Comparison of ENCODE assay signal across 8 cellular contexts in genomic region chrX:107678957-107679740, GRCh38. TPM values are rescaled to one million over a fixed set of nuclear protein-coding genes. Genes with fewer than 3 reads are reported as not detected.
A peak's percentile ranks its signal among the peaks of the same experiment; 100 is the strongest.
DNase-seq lines count a peak whose midpoint lies in the region; TF ChIP-seq lines count a peak whose summit lies in the region.

No MANE protein-coding gene starts in this region.

- no peaks in the 10 kb centered on the region for H3K9me3 Mint-ChIP-seq in Calu3 (ENCODE audit: low read depth, unreplicated experiment)

- H3K4me3 ChIP-seq in fibroblast of mammary gland (ENCODE audit: control insufficient read depth, low read depth, low read length), result no peak overlapping the region

- no peak overlapping the region for H3K4me3 Mint-ChIP-seq in Calu3 (ENCODE audit: low read depth, unreplicated experiment)

- H3K36me3 Mint-ChIP-seq in Calu3 (ENCODE audit: insufficient read depth, unreplicated experiment), result peaks cover 30% of the 10 kb centered on the region

- H3K27ac Mint-ChIP-seq in Calu3 (ENCODE audit: unreplicated experiment), result peak overlapping the region; percentile 48

- no TSS peak for BruUV-seq in Calu3 (replicated peaks; lab: Mats Ljungman, UMichigan)

- no peaks in the 10 kb centered on the region for H3K27me3 Mint-ChIP-seq in Calu3 (ENCODE audit: unreplicated experiment)

- DNase-seq in Calu3, result no peak
- peak; percentile 95 for DNase-seq in LHCN-M2 (ENCODE audit: low read depth)
- peak; percentile 27 for DNase-seq in activated CD8-positive, alpha-beta memory T cell treated with anti-CD3 and anti-CD28 coated beads, Interleukin-2, amount 50 U/mL, for 1 hour (ENCODE audit: extremely low read depth)
- DNase-seq in fibroblast of mammary gland (ENCODE audit: low read depth), result peak; percentile 97
- peak; percentile 57 to 68 for DNase-seq in stimulated activated CD4-positive, alpha-beta T cell treated with anti-CD3 and anti-CD28 coated beads, Interleukin-2, amount 100 ng/mL, for 24 hours
- DNase-seq in NCI-H2029 (lab: John Stamatoyannopoulos, UW), result no peak
- DNase-seq in SHP77 treated with DMSO at 0.1 percent for 48 hours (lab: John Stamatoyannopoulos, UW), result no peak
- DNase-seq in epidermal melanocyte (ENCODE audit: insufficient read length, low spot score), result no peak

- intact Hi-C loops in Calu3 (cut with micrococcal nuclease; ENCODE audit: unreplicated experiment), result loop anchor here (5.0 kb wide), 1 partner anchor 53 kb away; no protein-coding TSS in a partner anchor

- peaks cover 39% of the 10 kb centered on the region for H3K4me1 Mint-ChIP-seq in Calu3 (ENCODE audit: low read depth, unreplicated experiment)

- TF ChIP-seq CTCF in Calu3 (IDR thresholded peaks at IDR 0.05; ENCODE audit: unreplicated experiment) (no peak), fibroblast of mammary gland (conservative IDR thresholded peaks at IDR 0.05; ENCODE audit: control insufficient read depth, insufficient read depth, low read depth, low read length) (no peak)

- CTCF ChIA-PET in Calu3 (lab: Charles Lee), result interaction anchor here (1.2 kb wide), 1 partner anchor 24 kb away, joined by 4 read pairs; no protein-coding TSS in a partner anchor

RNA-seq across cellular contexts. Expression of gene PRPS1, which starts 50.8 kb away (rescaled TPM):
- total RNA-seq in Calu3 (2022) (62.5 and 72.5 TPM in 2 replicates), LHCN-M2 (2014; rRNA removed) (42.5 and 45.8 TPM in 2 replicates)
- polyA plus RNA-seq in LHCN-M2 (2012), result 49.6 TPM

Comparison
In these comparisons a context has a peak if more than half of its experiments do, and no peak if none do; other contexts are left out.
1. DNase-seq: peak in LHCN-M2 (single experiment), activated CD8-positive, alpha-beta memory T cell treated with anti-CD3 and anti-CD28 coated beads, Interleukin-2, amount 50 U/mL, for 1 hour (single experiment), fibroblast of mammary gland (single experiment) and stimulated activated CD4-positive, alpha-beta T cell treated with anti-CD3 and anti-CD28 coated beads, Interleukin-2, amount 100 ng/mL, for 24 hours (2 of 2); none in Calu3 (single experiment), NCI-H2029 (single experiment), SHP77 treated with DMSO at 0.1 percent for 48 hours (single experiment) and epidermal melanocyte (single experiment).